9 cellular contexts compared by ENCODE assay signal in genomic region chr11:70423523-70424505, GRCh38. TPM values are rescaled to one million over a fixed set of nuclear protein-coding genes. Genes with fewer than 3 reads are reported as not detected.
DNase-seq lines count a peak whose midpoint lies in the region; ATAC-seq and TF ChIP-seq lines count a peak whose summit lies in the region.
"Had no signal": no experiment of that assay in that cellular context is flagged by ENCODE, and none has a peak within 500 bp of the region (broad histone marks: within the 10 kb centered on the region; RNA-seq: fewer than 3 reads in every experiment).

No MANE protein-coding gene starts in this region.

- no peak overlapping the region for H3K4me3 Mint-ChIP-seq in activated T-helper 17 cell treated with anti-CD3 and anti-CD28 coated beads, Interleukin-2, amount 50 U/mL, for 72 hours
- H3K4me3 Mint-ChIP-seq in naive thymus-derived CD4-positive, alpha-beta T cell, result peak overlapping the region in 1 of 10 donors; percentile 53

- H3K27me3 ChIP-seq in naive thymus-derived CD4-positive, alpha-beta T cell (ENCODE audit: control insufficient read depth in 2 of 2, insufficient read depth in 2 of 2, low read length in 2 of 2), result no peaks in the 10 kb centered on the region
- H3K27me3 ChIP-seq in spleen (replicated peaks in 1 of 7), result peaks cover 0 to 66% (median 0%) of the 10 kb centered on the region in 7 donors

- H3K36me3 Mint-ChIP-seq in activated T-helper 17 cell treated with anti-CD3 and anti-CD28 coated beads, Interleukin-2, amount 50 U/mL, for 72 hours (ENCODE audit: low read depth), result no peaks in the 10 kb centered on the region
- peaks cover 0 to 6% (median 4%) of the 10 kb centered on the region in 5 donors for H3K36me3 Mint-ChIP-seq in naive thymus-derived CD4-positive, alpha-beta T cell

- no peaks in the 10 kb centered on the region for H3K9me3 Mint-ChIP-seq in activated T-helper 17 cell treated with anti-CD3 and anti-CD28 coated beads, Interleukin-2, amount 50 U/mL, for 72 hours
- peaks cover 0 to 1% (median 0%) of the 10 kb centered on the region in 11 donors for H3K9me3 Mint-ChIP-seq in naive thymus-derived CD4-positive, alpha-beta T cell

- TF ChIP-seq CTCF in GM10248 (IDR thresholded peaks at IDR 0.05; ENCODE audit: control extremely low read depth, extremely low read depth, low read depth, missing control alignments) (no peak), spleen (IDR thresholded peaks at IDR 0.05 in 8 of 11, conservative IDR thresholded peaks at IDR 0.05 in 3 of 11) (no peak)

- peaks cover 0 to 4% of the 10 kb centered on the region in 2 donors for H3K4me1 ChIP-seq in naive thymus-derived CD4-positive, alpha-beta T cell (ENCODE audit: control insufficient read depth in 2 of 2, insufficient read depth in 2 of 2, low read length in 2 of 2)
- H3K4me1 ChIP-seq in spleen, result peaks cover 0 to 12% (median 0%) of the 10 kb centered on the region in 6 donors

- TF ChIP-seq POLR2A in spleen (IDR thresholded peaks at IDR 0.05), result no peak

- POLR2A ChIA-PET in GM10248 (lab: Yijun Ruan, JAX), result interaction anchor here (0.5 kb wide), 1 partner anchor 982 kb away, joined by 3 read pairs; no protein-coding TSS in a partner anchor
- POLR2A ChIA-PET in naive thymus-derived CD4-positive, alpha-beta T cell (lab: Charles Lee), result no interaction called here

- H3K27ac ChIP-seq in naive thymus-derived CD4-positive, alpha-beta T cell (ENCODE audit: low read depth, low read length), result no peak overlapping the region
- no peak overlapping the region for H3K27ac ChIP-seq in spleen
- H3K27ac ChIP-seq: KMS-11 had no signal

- no peaks in the 10 kb centered on the region for H3K4me1 Mint-ChIP-seq in activated T-helper 17 cell treated with anti-CD3 and anti-CD28 coated beads, Interleukin-2, amount 50 U/mL, for 72 hours
- peaks cover 0 to 8% (median 0%) of the 10 kb centered on the region in 7 donors for H3K4me1 Mint-ChIP-seq in naive thymus-derived CD4-positive, alpha-beta T cell

- WGBS in spleen, 5 donors, result 68 to 80% (median 69%) methylated on average over 30 to 34 of the region's 34 CpGs

- no peaks in the 10 kb centered on the region for H3K9me3 ChIP-seq in naive thymus-derived CD4-positive, alpha-beta T cell (ENCODE audit: control insufficient read depth in 2 of 3, low read length in 3 of 3)
- no peaks in the 10 kb centered on the region for H3K9me3 ChIP-seq in spleen

- no peaks in the 10 kb centered on the region for H3K36me3 ChIP-seq in naive thymus-derived CD4-positive, alpha-beta T cell (ENCODE audit: control insufficient read depth in 2 of 3, insufficient read depth in 3 of 3, low read length in 3 of 3)
- peaks cover 0 to 95% (median 26%) of the 10 kb centered on the region in 6 donors for H3K36me3 ChIP-seq in spleen

- ATAC-seq in activated T-helper 17 cell treated with anti-CD3 and anti-CD28 coated beads, Interleukin-2, amount 50 U/mL, for 72 hours (replicated peaks), result peak; percentile 88
- ATAC-seq in naive thymus-derived CD4-positive, alpha-beta T cell, result peak; percentile 83
- ATAC-seq in HG03095 (IDR thresholded peaks at IDR 0.05; ENCODE audit: unreplicated experiment), result no peak

- H3K4me3 ChIP-seq in naive thymus-derived CD4-positive, alpha-beta T cell (ENCODE audit: low read length), result no peak overlapping the region
- no peak overlapping the region for H3K4me3 ChIP-seq in spleen

- H3K27me3 Mint-ChIP-seq in activated T-helper 17 cell treated with anti-CD3 and anti-CD28 coated beads, Interleukin-2, amount 50 U/mL, for 72 hours, result peaks cover 5% of the 10 kb centered on the region
- H3K27me3 Mint-ChIP-seq in naive thymus-derived CD4-positive, alpha-beta T cell, result peaks cover 0 to 25% (median 0%) of the 10 kb centered on the region in 5 donors

- CTCF ChIA-PET in GM10248 (lab: Yijun Ruan, JAX), result no interaction called here
- CTCF ChIA-PET in naive thymus-derived CD4-positive, alpha-beta T cell (lab: Charles Lee), result no interaction called here

- intact Hi-C loops in naive thymus-derived CD4-positive, alpha-beta T cell (cut with micrococcal nuclease), result no loop called here
- intact Hi-C loops in spleen (cut with DNase I; ENCODE audit: low total_unique reads), result no loop called here

- peak; percentile 81 for DNase-seq in GM10248 (ENCODE audit: extremely low spot score)
- DNase-seq in HT1080 (ENCODE audit: low read depth), result peak; percentile 97
- peak in 1 of 9 donors; percentile 30 for DNase-seq in naive thymus-derived CD4-positive, alpha-beta T cell
- DNase-seq in spleen, result no peak
- no peak for DNase-seq in medulla oblongata (ENCODE audit: extremely low spot score)
- DNase-seq in NCI-H2227 (lab: John Stamatoyannopoulos, UW; ENCODE audit: unreplicated experiment), result no peak

- H3K27ac Mint-ChIP-seq in activated T-helper 17 cell treated with anti-CD3 and anti-CD28 coated beads, Interleukin-2, amount 50 U/mL, for 72 hours, result no peak overlapping the region
- H3K27ac Mint-ChIP-seq in naive thymus-derived CD4-positive, alpha-beta T cell, result peak overlapping the region in 1 of 9 donors; percentile 29

RNA-seq across cellular contexts. Expression of gene CTTN, which starts 25.5 kb away (rescaled TPM):
- 154 and 179 TPM in 2 replicates for total RNA-seq in HT1080 (2014; rRNA removed; shearing (Covaris generic))
- 136 and 140 TPM in 2 replicates for polyA plus RNA-seq in HT1080 (2015; cell fraction: cytosol; rRNA removed)
- polyA plus RNA-seq in HT1080 (2015; cell fraction: nucleus; rRNA removed), result 641 and 667 TPM in 2 replicates
- 10 to 100 TPM in 1 of 2 donors, 1 to 10 TPM in 1; 8.7 to 36.1 TPM for total RNA-seq in activated T-helper 17 cell treated with anti-CD3 and anti-CD28 coated beads, Interleukin-2, amount 50 U/mL, for 72 hours
- total RNA-seq in naive thymus-derived CD4-positive, alpha-beta T cell, result 1 to 10 TPM; 1.3 to 2.6 (median 2.2) TPM
- polyA plus RNA-seq in naive thymus-derived CD4-positive, alpha-beta T cell, result under 1 TPM in 1 of 2 donors, not detected in 1; 0.07 TPM
- 100 to 1,000 TPM in 5 of 7 donors, 10 to 100 TPM in 2; 89.2 to 149 (median 115) TPM for total RNA-seq in spleen
- 10 to 100 TPM; 18.4 to 52.5 (median 30.3) TPM for polyA plus RNA-seq in spleen

Comparison
In these comparisons a context has a peak if more than half of its experiments do, and no peak if none do; other contexts are left out.
1. DNase-seq: peak in GM10248 (single experiment) and HT1080 (single experiment); none in spleen (single experiment), medulla oblongata (single experiment) and NCI-H2227 (single experiment).